In the genomic region with DNA sequence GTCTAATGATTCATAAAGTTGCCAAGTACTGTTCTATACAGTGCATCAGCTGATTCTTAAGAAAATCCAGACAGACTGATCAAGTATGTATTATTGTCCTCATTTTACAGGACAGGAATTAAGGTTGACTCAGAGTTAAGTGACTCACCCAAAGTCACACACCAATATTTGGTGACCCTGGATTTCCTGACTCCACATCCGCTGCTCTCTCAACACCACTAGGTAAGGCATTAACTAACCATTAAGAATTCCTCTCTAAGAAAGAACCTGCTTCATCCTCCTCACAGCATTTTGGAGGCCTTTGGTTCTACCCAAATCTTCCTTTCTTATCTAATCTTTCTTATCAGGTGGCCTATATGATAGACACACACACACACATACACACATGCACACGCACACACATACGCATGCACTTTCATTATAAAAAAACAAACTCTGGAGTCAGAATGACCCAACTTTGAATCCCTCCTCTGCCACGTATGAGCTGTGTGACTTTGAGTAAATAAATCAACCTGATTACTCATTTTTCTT, we compare ENCODE assay signal across 9 cellular contexts.
DNase-seq lines count a peak whose midpoint lies in the region; ATAC-seq and TF ChIP-seq lines count a peak whose summit lies in the region.
"Had no signal": no experiment of that assay in that cellular context is flagged by ENCODE, and none has a peak within 500 bp of the region (broad histone marks: within the 10 kb centered on the region; RNA-seq: fewer than 3 reads in every experiment).

No MANE protein-coding gene starts in this region.

- no peak overlapping the region for H3K27ac Mint-ChIP-seq in type B pancreatic cell

- H3K4me3 Mint-ChIP-seq in type B pancreatic cell: no peak overlapping the region

- peaks cover 2% of the 10 kb centered on the region for H3K27me3 Mint-ChIP-seq in type B pancreatic cell

- H3K27me3 ChIP-seq in MG63: no peaks in the 10 kb centered on the region
- no peaks in the 10 kb centered on the region for H3K27me3 ChIP-seq in brain microvascular endothelial cell (replicated peaks)

- peak; percentile 57 for ATAC-seq in GM19455 (IDR thresholded peaks at IDR 0.05; ENCODE audit: unreplicated experiment)
- ATAC-seq in GM18519 (IDR thresholded peaks at IDR 0.05; ENCODE audit: low FRiP score, unreplicated experiment): no peak

- peak overlapping the region; percentile 93 for H3K27ac ChIP-seq in brain microvascular endothelial cell

- no peak overlapping the region for H3K4me3 ChIP-seq in MG63
- no peak overlapping the region for H3K4me3 ChIP-seq in brain microvascular endothelial cell (ENCODE audit: low read depth, low read length)
- H3K4me3 ChIP-seq: lung had no signal

- H3K36me3 ChIP-seq in MG63 (no peaks in the 10 kb centered on the region), brain microvascular endothelial cell (replicated peaks) (no peaks in the 10 kb centered on the region)

- no peaks in the 10 kb centered on the region for H3K36me3 Mint-ChIP-seq in type B pancreatic cell

- 0 out of 2 replicates have a peak, but pooled peaks cover 2% of the 10 kb centered on the region for H3K9me3 ChIP-seq in MG63

- peaks cover 8% of the 10 kb centered on the region for H3K4me1 Mint-ChIP-seq in type B pancreatic cell (ENCODE audit: unreplicated experiment)

- in situ Hi-C loops in brain microvascular endothelial cell (cut with HindIII; ENCODE audit: low pct_ligation_motif_present, low sequenced_read_pairs): no loop called here

- DNase-seq in MG63 (peak; percentile 4), brain microvascular endothelial cell (peak; percentile 86), DMS 273 (lab: John Stamatoyannopoulos, UW; ENCODE audit: unreplicated experiment) (no peak), type B pancreatic cell (ENCODE audit: extremely low spot score, unreplicated experiment) (no peak), NCI-H146 treated with DMSO at 0.1 percent for 48 hours (lab: John Stamatoyannopoulos, UW; ENCODE audit: unreplicated experiment) (no peak)
- peak; percentile 18 to 38 for DNase-seq in stimulated activated CD4-positive, alpha-beta T cell treated with anti-CD3 and anti-CD28 coated beads, Interleukin-2, amount 100 ng/mL, for 24 hours

- H3K9me3 Mint-ChIP-seq in type B pancreatic cell: no peaks in the 10 kb centered on the region

- TF ChIP-seq CTCF in brain microvascular endothelial cell (IDR thresholded peaks at IDR 0.05; ENCODE audit: low read depth, low read length, missing control alignments): no peak
- TF ChIP-seq CTCF in type B pancreatic cell (conservative IDR thresholded peaks at IDR 0.05): no peak

Comparison
In these comparisons a context has a peak if more than half of its experiments do, and no peak if none do; other contexts are left out.
1. DNase-seq: peak in MG63 (single experiment), brain microvascular endothelial cell (single experiment) and stimulated activated CD4-positive, alpha-beta T cell treated with anti-CD3 and anti-CD28 coated beads, Interleukin-2, amount 100 ng/mL, for 24 hours (2 of 2); none in DMS 273 (single experiment), type B pancreatic cell (single experiment) and NCI-H146 treated with DMSO at 0.1 percent for 48 hours (single experiment).